34 cellular contexts compared by ENCODE assay signal in genomic region chr11:95349345-95349942, GRCh38.
"Had no signal": no experiment of that assay in that cellular context is flagged by ENCODE, and none has a peak within 500 bp of the region (broad histone marks: within the 10 kb centered on the region; RNA-seq: fewer than 3 reads in every experiment).

No MANE protein-coding gene starts in this region.

- H3K4me3 ChIP-seq: MG63 had no signal

- H3K9ac ChIP-seq: KMS-11 had no signal

- H3K36me3 ChIP-seq: MG63 had no signal

- H3K27ac ChIP-seq: KMS-11 had no signal

- DNase-seq: Karpas-422, Kasumi-1, MG63, MM.1S, MV-4-11, NCI-H1048, NCI-H1092, NCI-H1092 treated with DMSO at 0.1 percent for 48 hours, NCI-H1105 treated with DMSO at 0.1 percent for 48 hours, NCI-H1417, NCI-H1417 treated with DMSO at 0.1 percent for 48 hours, NCI-H1436, NCI-H1436 treated with DMSO at 0.1 percent for 48 hours, NCI-H146, NCI-H1694, NCI-H1694 treated with DMSO at 0.1 percent for 48 hours, NCI-H187, NCI-H187 treated with DMSO at 0.1 percent for 48 hours, NCI-H1930, NCI-H2029, NCI-H2029 treated with DMSO at 0.1 percent for 48 hours, NCI-H2081, NCI-H2081 treated with DMSO at 0.1 percent for 48 hours, NCI-H2107, NCI-H2171, NCI-H2171 treated with DMSO at 0.1 percent for 48 hours, NCI-H2227 treated with DMSO at 0.1 percent for 48 hours, NCI-H226, NCI-H345, NCI-H446, NCI-H446 treated with DMSO at 0.1 percent for 48 hours, NCI-H510A, NCI-H510A treated with DMSO at 0.1 percent for 48 hours had no signal

- H3K27me3 ChIP-seq: MG63 had no signal

- H3K4me2 ChIP-seq: KMS-11 had no signal
